7 cellular contexts compared by ENCODE assay signal in the genomic region with DNA sequence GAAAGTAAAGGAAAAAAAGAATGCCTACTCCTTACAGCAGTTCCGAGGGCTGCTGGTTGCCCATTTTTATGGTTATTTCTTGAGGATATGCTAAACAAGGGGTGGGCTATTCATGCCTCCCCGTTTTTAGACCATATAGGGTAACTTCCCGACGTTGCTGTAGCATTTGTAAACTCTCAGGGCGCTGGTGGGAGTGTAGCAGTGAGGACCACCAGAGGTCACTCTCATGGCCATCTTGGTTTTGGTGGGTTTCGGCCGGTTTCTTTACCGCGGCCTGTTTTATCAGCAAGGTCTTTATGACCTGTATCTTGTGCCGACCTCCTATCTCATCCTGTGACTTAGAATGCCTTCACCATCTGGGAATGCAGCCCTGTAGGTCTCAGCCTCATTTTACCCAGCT. TPM values are rescaled to one million over a fixed set of nuclear protein-coding genes. Genes with fewer than 3 reads are reported as not detected.
DNase-seq lines count a peak whose midpoint lies in the region; ATAC-seq and TF ChIP-seq lines count a peak whose summit lies in the region.
"Not testable (repeated sequence)": the region's sequence is repeated elsewhere in the genome, so short reads cannot be mapped to it uniquely, and the experiment has no call there.

No MANE protein-coding gene starts in this region.

- not testable (repeated sequence) for H3K27ac ChIP-seq in CD4-positive, alpha-beta memory T cell (ENCODE audit: low read depth, low read length); endodermal cell (ENCODE audit: low read depth, low read length); neural progenitor cell
- peak overlapping the region; percentile 64; the same call in 1 of the 2 replicates for H3K27ac ChIP-seq in HUES64 (ENCODE audit: low read depth, low read length)

- H3K79me2 ChIP-seq in neural progenitor cell (ENCODE audit: low read depth), result not testable (repeated sequence)

- H3K4me3 Mint-ChIP-seq in CD4-positive, alpha-beta memory T cell, result peak overlapping the region; percentile 11 to 83 (median 56)
- peak overlapping the region; percentile 8 for H3K4me3 Mint-ChIP-seq in activated B cell treated with CpG ODN at 0.5 μM for 24 hours
- H3K4me3 Mint-ChIP-seq in activated naive CD4-positive, alpha-beta T cell treated with anti-CD3 and anti-CD28 coated beads, Interleukin-2, amount 10 ng/mL, durations not matched to agents 7 days and 5 days, result peak overlapping the region; percentile 16
- peak overlapping the region; percentile 39 for H3K4me3 Mint-ChIP-seq in endodermal cell
- peak overlapping the region in 7 of 8 donors; percentile 50 to 87 (median 68) for H3K4me3 Mint-ChIP-seq in naive B cell
- peak overlapping the region; percentile 76 for H3K4me3 Mint-ChIP-seq in neural progenitor cell

- not testable (repeated sequence) for H3K4me2 ChIP-seq in neural progenitor cell

- H3K27me3 ChIP-seq in CD4-positive, alpha-beta memory T cell (ENCODE audit: insufficient read depth, low read length), result not testable (repeated sequence)
- H3K27me3 ChIP-seq in HUES64 (ENCODE audit: insufficient read depth, low read length) (peaks cover 32% of the 10 kb centered on the region), endodermal cell (ENCODE audit: control insufficient read depth, insufficient read depth, low read length, poor library complexity, severe bottlenecking) (peaks cover 30% of the 10 kb centered on the region), neural progenitor cell (peaks cover 38% of the 10 kb centered on the region)

- peaks cover 7 to 32% (median 9%) of the 10 kb centered on the region in 4 donors for H3K4me1 Mint-ChIP-seq in CD4-positive, alpha-beta memory T cell
- not testable (repeated sequence) for H3K4me1 Mint-ChIP-seq in activated B cell treated with CpG ODN at 0.5 μM for 24 hours, endodermal cell
- H3K4me1 Mint-ChIP-seq in activated naive CD4-positive, alpha-beta T cell treated with anti-CD3 and anti-CD28 coated beads, Interleukin-2, amount 10 ng/mL, durations not matched to agents 7 days and 5 days, result peaks cover 14% of the 10 kb centered on the region
- H3K4me1 Mint-ChIP-seq in naive B cell (peaks cover 9 to 22% (median 16%) of the 10 kb centered on the region in 3 donors), neural progenitor cell (peaks cover 15% of the 10 kb centered on the region)

- intact Hi-C loops in CD4-positive, alpha-beta memory T cell (cut with micrococcal nuclease); activated B cell treated with CpG ODN at 0.5 μM for 24 hours (cut with micrococcal nuclease): not testable (repeated sequence)

- 18% methylated on average over 10 of the region's 10 CpGs for WGBS in HUES64
- WGBS in endodermal cell (ENCODE audit: insufficient coverage in 1 of 2, insufficient read length in 1 of 2), 2 experiments, result 43 to 45% methylated on average over 7 to 10 of the region's 10 CpGs

- CTCF ChIA-PET in CD4-positive, alpha-beta memory T cell (lab: Charles Lee; ENCODE audit: partially characterized antibody), result interaction anchor here (0.6 kb wide), 1 partner anchor 201 kb away, joined by 3 read pairs; no protein-coding TSS in a partner anchor
- CTCF ChIA-PET in activated B cell treated with CpG ODN at 0.5 μM for 24 hours (lab: Charles Lee); activated naive CD4-positive, alpha-beta T cell treated with anti-CD3 and anti-CD28 coated beads, Interleukin-2, amount 10 ng/mL, durations not matched to agents 7 days and 5 days (lab: Charles Lee): not testable (repeated sequence)

- not testable (repeated sequence) for TF ChIP-seq CTCF in activated B cell treated with CpG ODN at 0.5 μM for 24 hours (IDR thresholded peaks at IDR 0.05); neural progenitor cell (IDR thresholded peaks at IDR 0.05)
- TF ChIP-seq CTCF in endodermal cell (conservative IDR thresholded peaks at IDR 0.05), result peak; percentile 52

- DNase-seq in CD4-positive, alpha-beta memory T cell; activated B cell treated with CpG ODN at 0.5 μM for 24 hours; activated naive CD4-positive, alpha-beta T cell treated with anti-CD3 and anti-CD28 coated beads, Interleukin-2, amount 10 ng/mL, durations not matched to agents 7 days and 5 days; naive B cell; neural progenitor cell (ENCODE audit: low spot score): not testable (repeated sequence)
- DNase-seq in endodermal cell, result peak; percentile 72

- not testable (repeated sequence) for H3K36me3 ChIP-seq in CD4-positive, alpha-beta memory T cell (ENCODE audit: insufficient read depth, low read length); HUES64 (ENCODE audit: insufficient read depth, low read length); endodermal cell (ENCODE audit: control insufficient read depth, insufficient read depth, low read length); neural progenitor cell

- POLR2A ChIA-PET in CD4-positive, alpha-beta memory T cell (lab: Charles Lee; ENCODE audit: partially characterized antibody), result interaction anchor here (1.0 to 3.6 kb wide), 2 partner anchors 76 to 80 kb away, joined by 4 to 31 read pairs; no protein-coding TSS in a partner anchor
- POLR2A ChIA-PET in activated B cell treated with CpG ODN at 0.5 μM for 24 hours (lab: Charles Lee), result not testable (repeated sequence)

- peak overlapping the region in 3 of 7 donors; percentile 82 to 97 (median 88) for H3K27ac Mint-ChIP-seq in CD4-positive, alpha-beta memory T cell
- H3K27ac Mint-ChIP-seq in activated B cell treated with CpG ODN at 0.5 μM for 24 hours; activated naive CD4-positive, alpha-beta T cell treated with anti-CD3 and anti-CD28 coated beads, Interleukin-2, amount 10 ng/mL, durations not matched to agents 7 days and 5 days; neural progenitor cell: not testable (repeated sequence)
- H3K27ac Mint-ChIP-seq in endodermal cell (peak overlapping the region; percentile 17), naive B cell (peak overlapping the region in 4 of 6 donors; percentile 5 to 59 (median 36))

- peaks cover 23% of the 10 kb centered on the region for H3F3A ChIP-seq in neural progenitor cell (ENCODE audit: low read depth)

- H3K4me3 ChIP-seq in CD4-positive, alpha-beta memory T cell (ENCODE audit: low read length in 2 of 2); endodermal cell (ENCODE audit: low read length); neural progenitor cell: not testable (repeated sequence)
- peak overlapping the region; percentile 57; the same call in 1 of the 2 replicates for H3K4me3 ChIP-seq in HUES64 (ENCODE audit: low read length)

- peaks cover 14% of the 10 kb centered on the region for H4K20me1 ChIP-seq in neural progenitor cell (ENCODE audit: low read depth)

- not testable (repeated sequence) for H3K27me3 Mint-ChIP-seq in CD4-positive, alpha-beta memory T cell; activated B cell treated with CpG ODN at 0.5 μM for 24 hours
- H3K27me3 Mint-ChIP-seq in activated naive CD4-positive, alpha-beta T cell treated with anti-CD3 and anti-CD28 coated beads, Interleukin-2, amount 10 ng/mL, durations not matched to agents 7 days and 5 days, result peaks cover 46% of the 10 kb centered on the region
- H3K27me3 Mint-ChIP-seq in endodermal cell (ENCODE audit: insufficient read depth), result peaks cover 40% of the 10 kb centered on the region
- peaks cover 11 to 31% (median 24%) of the 10 kb centered on the region in 3 donors for H3K27me3 Mint-ChIP-seq in naive B cell
- H3K27me3 Mint-ChIP-seq in neural progenitor cell (ENCODE audit: insufficient read depth, low read depth), result peaks cover 20% of the 10 kb centered on the region

- H3K9me3 ChIP-seq in CD4-positive, alpha-beta memory T cell (ENCODE audit: control insufficient read depth in 1 of 2, low read length in 2 of 2); HUES64 (ENCODE audit: insufficient read depth, low read depth, low read length); endodermal cell (ENCODE audit: control insufficient read depth, low read length); neural progenitor cell (ENCODE audit: low read depth): not testable (repeated sequence)

- not testable (repeated sequence) for H3K36me3 Mint-ChIP-seq in CD4-positive, alpha-beta memory T cell; activated B cell treated with CpG ODN at 0.5 μM for 24 hours (ENCODE audit: low read depth); activated naive CD4-positive, alpha-beta T cell treated with anti-CD3 and anti-CD28 coated beads, Interleukin-2, amount 10 ng/mL, durations not matched to agents 7 days and 5 days; endodermal cell (ENCODE audit: low read depth); naive B cell; neural progenitor cell

- ATAC-seq in activated B cell treated with CpG ODN at 0.5 μM for 24 hours (ENCODE audit: low read depth); naive B cell (ENCODE audit: low read depth in 2 of 2): not testable (repeated sequence)

- H2AFZ ChIP-seq in neural progenitor cell (replicated peaks), result not testable (repeated sequence)

- not testable (repeated sequence) for H3K9me3 Mint-ChIP-seq in CD4-positive, alpha-beta memory T cell; activated B cell treated with CpG ODN at 0.5 μM for 24 hours; activated naive CD4-positive, alpha-beta T cell treated with anti-CD3 and anti-CD28 coated beads, Interleukin-2, amount 10 ng/mL, durations not matched to agents 7 days and 5 days; endodermal cell; naive B cell; neural progenitor cell

- not testable (repeated sequence) for H3K9ac ChIP-seq in HUES64 (ENCODE audit: low read depth, low read length); endodermal cell (ENCODE audit: extremely low read depth, low read length, poor library complexity, severe bottlenecking); neural progenitor cell

- not testable (repeated sequence) for H3K4me1 ChIP-seq in CD4-positive, alpha-beta memory T cell (ENCODE audit: insufficient read depth, low read length); HUES64 (ENCODE audit: insufficient read depth, low read length); endodermal cell (ENCODE audit: control insufficient read depth, insufficient read depth, low read length)
- peaks cover 10% of the 10 kb centered on the region for H3K4me1 ChIP-seq in neural progenitor cell

RNA-seq across cellular contexts. Expression of a gene that starts 46.7 kb away (rescaled TPM):
- total RNA-seq in CD4-positive, alpha-beta memory T cell, result 10 to 100 TPM; 20.5 to 21.6 TPM
- 10 to 100 TPM; 19.6 to 20.4 TPM for polyA plus RNA-seq in CD4-positive, alpha-beta memory T cell
- 18.2 TPM for polyA plus RNA-seq in HUES64 (2013, experiment 1 of 2)
- polyA plus RNA-seq in HUES64 (2013, experiment 2 of 2), result 16.5 TPM
- total RNA-seq in activated B cell treated with CpG ODN at 0.5 μM for 24 hours (4.6 and 4.7 TPM in 2 replicates), endodermal cell (10 to 100 TPM in 1 of 2 donors, 1 to 10 TPM in 1; 8.3 to 11.0 TPM), neural progenitor cell (ENCODE audit: low replicate concordance) (6.5 and 9.5 TPM in 2 replicates)
- 6.8 TPM for polyA plus RNA-seq in endodermal cell (2013, experiment 1 of 2)
- polyA plus RNA-seq in endodermal cell (2013, experiment 2 of 2), result 7.6 TPM
- polyA plus RNA-seq in naive B cell (ENCODE audit: low read depth in 6 of 6), result under 1 TPM in 5 of 6 donors, not detected in 1; 0.12 to 0.41 (median 0.36) TPM

Comparison
In these comparisons a context has a peak if more than half of its experiments do, and no peak if none do; other contexts are left out.
1. H3K4me3 Mint-ChIP-seq: peak in every context shown above with its lines; median percentile 76 in neural progenitor cell; 68 in naive B cell; 56 in CD4-positive, alpha-beta memory T cell; 39 in endodermal cell; 16 in activated naive CD4-positive, alpha-beta T cell treated with anti-CD3 and anti-CD28 coated beads, Interleukin-2, amount 10 ng/mL, durations not matched to agents 7 days and 5 days; 8 in activated B cell treated with CpG ODN at 0.5 μM for 24 hours.